Comparison of ENCODE assay signal across 7 cellular contexts in genomic region chr2:85577386-85578242, GRCh38. TPM values are rescaled to one million over a fixed set of nuclear protein-coding genes. Genes with fewer than 3 reads are reported as not detected.
DNase-seq lines count a peak whose midpoint lies in the region; ATAC-seq and TF ChIP-seq lines count a peak whose summit lies in the region.

VAMP8 (plus strand) TSS chr2:85577586; CDS start chr2:85577647, 61 bp downstream.

- ATAC-seq in HG03460 (IDR thresholded peaks at IDR 0.05; ENCODE audit: unreplicated experiment) (peak; percentile 70), T-helper 17 cell (peak; percentile 84), left lung (peak; percentile 88)

- H3K9me3 Mint-ChIP-seq in MCF 10A (ENCODE audit: unreplicated experiment): no peaks in the 10 kb centered on the region

- H3K4me1 Mint-ChIP-seq in T-helper 17 cell (peaks cover 23% of the 10 kb centered on the region), MCF 10A (ENCODE audit: insufficient read depth, unreplicated experiment) (peaks cover 11% of the 10 kb centered on the region)

- BruUV-seq in MCF 10A (replicated peaks; lab: Mats Ljungman, UMichigan): TSS peak; percentile 40

- H3K27me3 Mint-ChIP-seq in T-helper 17 cell (no peaks in the 10 kb centered on the region), MCF 10A (ENCODE audit: insufficient read depth, unreplicated experiment) (no peaks in the 10 kb centered on the region)

- H3K9me3 ChIP-seq in T-helper 17 cell (ENCODE audit: control insufficient read depth, low read length, poor library complexity, severe bottlenecking) (no peaks in the 10 kb centered on the region), left lung (no peaks in the 10 kb centered on the region)

- H3K27ac Mint-ChIP-seq in T-helper 17 cell (peak within 1 kb of the TSS; percentile 97), MCF 10A (ENCODE audit: low read depth, unreplicated experiment) (peak within 1 kb of the TSS; percentile 94)

- peaks cover 0 to 20% of the 10 kb centered on the region in 2 donors for H3K36me3 ChIP-seq in left lung

- peak within 1 kb of the TSS; percentile 35 to 59 for H3K4me3 ChIP-seq in left lung

- TF ChIP-seq POLR2A in GM19193 (IDR thresholded peaks at IDR 0.05; ENCODE audit: extremely low read depth, insufficient read depth, insufficient read length): peak; percentile 62

- H3K27me3 ChIP-seq in left lung: no peaks in the 10 kb centered on the region

- peaks cover 22 to 63% of the 10 kb centered on the region in 2 donors for H3K4me1 ChIP-seq in left lung

- peaks cover 3% of the 10 kb centered on the region for H3K36me3 Mint-ChIP-seq in T-helper 17 cell (ENCODE audit: low read depth)
- H3K36me3 Mint-ChIP-seq in MCF 10A (ENCODE audit: insufficient read depth, unreplicated experiment): peaks cover 27% of the 10 kb centered on the region

- H3K4me3 Mint-ChIP-seq in T-helper 17 cell (peak within 1 kb of the TSS; percentile 94), MCF 10A (ENCODE audit: unreplicated experiment) (peak within 1 kb of the TSS; percentile 79)

- DNase-seq in T-helper 17 cell (peak in 2 of 3 donors; percentile 54 to 56), MCF 10A (ENCODE audit: unreplicated experiment) (peak; percentile 80), left lung (peak; percentile 88 to 91), NCI-H2227 treated with DMSO at 0.1 percent for 48 hours (lab: John Stamatoyannopoulos, UW) (no peak)
- DNase-seq in stimulated activated CD4-positive, alpha-beta T cell treated with anti-CD3 and anti-CD28 coated beads, TNF-alpha, amount 100 ng/mL, for 4 hours (ENCODE audit: low read depth in 3 of 3): peak; percentile 40 to 44 (median 41)

- TF ChIP-seq CTCF in MCF 10A (IDR thresholded peaks at IDR 0.05; ENCODE audit: unreplicated experiment): no peak
- TF ChIP-seq CTCF in left lung (IDR thresholded peaks at IDR 0.05): no peak

- intact Hi-C loops in MCF 10A (cut with micrococcal nuclease): no loop called here
- intact Hi-C loops in left lung (cut with DNase I): no loop called here

- POLR2A ChIA-PET in MCF 10A (lab: Yijun Ruan, JAX): interaction anchor here (0.5 to 5.4 kb wide), 42 partner anchors 9 to 281 kb away, joined by 3 to 113 read pairs (median 6); partner anchors contain the start of genes C2orf68, GGCX, MAT2A and RNF181

- H3K27ac ChIP-seq in left lung: peak within 1 kb of the TSS; percentile 90 to 91

- CTCF ChIA-PET in MCF 10A (lab: Yijun Ruan, JAX): interaction anchor here (0.6 to 1.3 kb wide), 11 partner anchors 11 to 224 kb away, joined by 3 to 6 read pairs (median 4); no protein-coding TSS in a partner anchor

RNA-seq across cellular contexts. Expression of gene VAMP8, which starts in this region (rescaled TPM):
- total RNA-seq in T-helper 17 cell: 100 to 1,000 TPM in 1 of 2 donors, 10 to 100 TPM in 1; 82.3 to 104 TPM
- total RNA-seq in MCF 10A (2022): 49.9 and 56.0 TPM in 2 replicates
- 100 to 1,000 TPM; 176 to 250 TPM for total RNA-seq in left lung
